In the genomic region with DNA sequence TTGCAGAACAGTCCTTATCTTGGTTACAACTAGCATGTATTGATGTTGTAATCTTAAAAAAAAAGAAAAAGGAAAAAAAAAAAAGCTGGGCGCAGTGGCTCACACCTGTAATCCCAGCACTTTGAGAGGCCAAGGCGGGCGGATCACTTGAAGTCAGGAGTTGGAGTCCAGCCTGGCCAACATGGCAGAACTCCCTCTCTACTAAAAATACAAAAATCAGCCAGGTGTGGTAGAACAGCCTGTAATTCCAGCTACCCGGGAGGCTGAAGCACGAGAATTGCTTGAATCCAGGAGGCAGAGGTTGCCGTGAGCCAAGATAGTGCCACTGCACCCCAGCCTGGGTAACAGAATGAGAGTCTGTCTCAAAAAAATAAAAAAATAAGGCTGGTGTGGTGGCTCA, we compare ENCODE assay signal across 28 cellular contexts. TPM values are rescaled to one million over a fixed set of nuclear protein-coding genes. Genes with fewer than 3 reads are reported as not detected.
"Had no signal": no experiment of that assay in that cellular context is flagged by ENCODE, and none has a peak within 500 bp of the region (broad histone marks: within the 10 kb centered on the region; RNA-seq: fewer than 3 reads in every experiment).

No MANE protein-coding gene starts in this region.

- H3K27me3 ChIP-seq: adrenal gland, ascending aorta, body of pancreas, brain microvascular endothelial cell, breast epithelium, cardiac muscle cell had no signal

- H3K9me3 ChIP-seq: adrenal gland, ascending aorta, body of pancreas, breast epithelium had no signal

- H3K36me3 ChIP-seq: breast epithelium had no signal

- H3K4me1 ChIP-seq: adrenal gland, ascending aorta, body of pancreas, breast epithelium had no signal

- DNase-seq: activated effector memory CD4-positive, alpha-beta T cell treated with anti-CD3 and anti-CD28 coated beads, Interleukin-2, amount 50 U/mL, for 16 hours; activated effector memory CD4-positive, alpha-beta T cell treated with Interleukin-2 at 50 U/mL for 16 hours; activated gamma-delta T cell; activated gamma-delta T cell treated with Interleukin-2 at 50 U/mL for 16 hours; activated naive CD4-positive, alpha-beta T cell; activated naive CD4-positive, alpha-beta T cell treated with anti-CD3 and anti-CD28 coated beads for 36 hours; activated naive CD4-positive, alpha-beta T cell treated with anti-CD3 and anti-CD28 coated beads, Interleukin-2, amount 10 ng/mL, durations not matched to agents 7 days and 5 days; activated naive CD4-positive, alpha-beta T cell treated with anti-CD3 and anti-CD28 coated beads, Interleukin-2, amount 50 U/mL, for 16 hours; activated naive CD4-positive, alpha-beta T cell treated with Interleukin-2 at 50 U/mL for 16 hours; activated naive CD8-positive, alpha-beta T cell treated with anti-CD3 and anti-CD28 coated beads for 36 hours; activated naive CD8-positive, alpha-beta T cell treated with anti-CD3 and anti-CD28 coated beads, Interleukin-2, amount 10 ng/mL, durations not matched to agents 7 days and 5 days; activated naive CD8-positive, alpha-beta T cell treated with anti-CD3 and anti-CD28 coated beads, Interleukin-2, amount 50 U/mL, for 24 hours; activated T-cell treated with anti-CD3 and anti-CD28 coated beads, Interleukin-2, amount 50 U/mL, for 1 hour; activated T-cell treated with anti-CD3 and anti-CD28 coated beads, Interleukin-2, amount 50 U/mL, for 24 hours; activated T-cell treated with anti-CD3 and anti-CD28 coated beads, Interleukin-2, amount 50 U/mL, for 4 hours; activated T-cell treated with anti-CD3 and anti-CD28 coated beads, Interleukin-2, amount 50 U/mL, for 48 hours; activated T-cell treated with anti-CD3 and anti-CD28 coated beads, Interleukin-2, amount 50 U/mL, for 72 hours; adrenal gland; amniotic stem cell; amygdala; anterior cingulate cortex; body of pancreas; central memory CD4-positive, alpha-beta T cell; cerebellar nuclear complex had no signal

- H3K27ac ChIP-seq: adrenal gland, ascending aorta, body of pancreas, brain microvascular endothelial cell, breast epithelium, cardiac muscle cell had no signal

- H3K4me3 ChIP-seq: adrenal gland, ascending aorta, body of pancreas, breast epithelium, cardiac muscle cell had no signal

RNA-seq across cellular contexts. Expression of gene TEAD4, which starts 25.6 kb away (rescaled TPM):
- total RNA-seq: activated naive CD8-positive, alpha-beta T cell treated with anti-CD3 and anti-CD28 coated beads, Interleukin-2, amount 10 ng/mL, durations not matched to agents 7 days and 5 days had no signal

RNA-seq across cellular contexts. Expression of gene FOXM1, which starts 56.6 kb away (rescaled TPM):
- total RNA-seq: ascending aorta had no signal
